8 cellular contexts compared by ENCODE assay signal in genomic region chr19:45613926-45614725, GRCh38. TPM values are rescaled to one million over a fixed set of nuclear protein-coding genes. Genes with fewer than 3 reads are reported as not detected.
DNase-seq lines count a peak whose midpoint lies in the region; ATAC-seq and TF ChIP-seq lines count a peak whose summit lies in the region.

No MANE protein-coding gene starts in this region.

- DNase-seq in Caco-2 (peak; percentile 40 to 46), HCEC 1CT (peak; percentile 83), SK-MEL-5 (ENCODE audit: low read depth, low spot score) (peak; percentile 51), dorsolateral prefrontal cortex (no peak), trophoblast cell (peak; percentile 85 to 87), spleen (no peak)

- H4K91ac ChIP-seq in trophoblast cell (ENCODE audit: low read depth, low read length): no peak overlapping the region

- no peak overlapping the region for H2AFZ ChIP-seq in trophoblast cell (ENCODE audit: insufficient read depth, low read length, poor library complexity)

- no peaks in the 10 kb centered on the region for H3K79me2 ChIP-seq in trophoblast cell (ENCODE audit: control insufficient read depth, insufficient read depth, low read length, poor library complexity)

- no peak overlapping the region for H2BK5ac ChIP-seq in trophoblast cell (ENCODE audit: low read depth, low read length, poor library complexity)

- no peak overlapping the region for H2AK5ac ChIP-seq in trophoblast cell (ENCODE audit: low read length)

- no peak overlapping the region for H3K14ac ChIP-seq in trophoblast cell (ENCODE audit: low read length)

- H4K12ac ChIP-seq in trophoblast cell (ENCODE audit: low read depth, low read length): no peak overlapping the region

- no peak overlapping the region for H3K9ac ChIP-seq in trophoblast cell (ENCODE audit: low read length)

- no peak overlapping the region for H3K4ac ChIP-seq in trophoblast cell (ENCODE audit: low read depth, low read length)

- no peaks in the 10 kb centered on the region for H3K79me1 ChIP-seq in trophoblast cell (ENCODE audit: low read length)

- TF ChIP-seq CTCF in Caco-2 (IDR thresholded peaks at IDR 0.05; ENCODE audit: insufficient read depth in 1 of 2, low read depth in 1 of 2, low read length in 1 of 2, severe bottlenecking in 1 of 2, unreplicated experiment in 1 of 2) (no peak), dorsolateral prefrontal cortex (IDR thresholded peaks at IDR 0.05 in 54 of 56, conservative IDR thresholded peaks at IDR 0.05 in 2 of 56; ENCODE audit: low read depth in 1 of 56, partially characterized antibody in 56 of 56) (no peak), spleen (IDR thresholded peaks at IDR 0.05 in 8 of 11, conservative IDR thresholded peaks at IDR 0.05 in 3 of 11) (no peak)

- H3K9me3 ChIP-seq in Caco-2 (no peaks in the 10 kb centered on the region), trophoblast cell (ENCODE audit: insufficient read depth, low read depth, low read length) (peaks cover 4% of the 10 kb centered on the region), spleen (peaks cover 0 to 3% (median 0%) of the 10 kb centered on the region in 8 donors)

- H3K36me3 ChIP-seq in Caco-2 (ENCODE audit: control insufficient read depth, insufficient read depth, low read length) (no peaks in the 10 kb centered on the region; the same call in 1 of the 2 replicates), trophoblast cell (ENCODE audit: control insufficient read depth in 1 of 2, insufficient read depth in 2 of 2, low read length in 2 of 2) (peaks cover 36% of the 10 kb centered on the region in 2 experiments), spleen (peaks cover 0 to 98% (median 71%) of the 10 kb centered on the region in 6 donors)

- H3K23ac ChIP-seq in trophoblast cell (ENCODE audit: low read length): peak overlapping the region; percentile 5

- peaks cover 9% of the 10 kb centered on the region for H3K4me1 Mint-ChIP-seq in Caco-2 (ENCODE audit: low read depth, unreplicated experiment)

- H4K8ac ChIP-seq in trophoblast cell (ENCODE audit: low read depth, low read length): no peak overlapping the region

- in situ Hi-C loops in SK-MEL-5 (cut with HindIII; ENCODE audit: low pct_unique_long_range_greater_than_20kb, low sequenced_read_pairs): no loop called here

- H3K27me3 ChIP-seq in Caco-2 (replicated peaks; ENCODE audit: control insufficient read depth, insufficient read depth, low read length): no peaks in the 10 kb centered on the region
- H3K27me3 ChIP-seq in dorsolateral prefrontal cortex: no peaks in the 10 kb centered on the region
- no peaks in the 10 kb centered on the region for H3K27me3 ChIP-seq in trophoblast cell (ENCODE audit: insufficient read depth, low read length)
- no peaks in the 10 kb centered on the region for H3K27me3 ChIP-seq in spleen (replicated peaks in 1 of 7)

- H3K36me3 Mint-ChIP-seq in Caco-2 (ENCODE audit: insufficient read depth, unreplicated experiment): peaks cover 24% of the 10 kb centered on the region

- CTCF ChIA-PET in Caco-2 (lab: Charles Lee): interaction anchor here (3.4 kb wide), 1 partner anchor 28 kb away, joined by 27 read pairs; no protein-coding TSS in a partner anchor

- H3K27ac Mint-ChIP-seq in Caco-2 (ENCODE audit: unreplicated experiment): peak overlapping the region; percentile 71

- H2BK12ac ChIP-seq in trophoblast cell (ENCODE audit: low read length): no peak overlapping the region

- TF ChIP-seq POLR2A in spleen (IDR thresholded peaks at IDR 0.05): no peak

- H3K4me1 ChIP-seq in Caco-2: 0 out of 2 replicates have a peak, but pooled peaks cover 10% of the 10 kb centered on the region
- peaks cover 0 to 8% of the 10 kb centered on the region in 2 experiments for H3K4me1 ChIP-seq in trophoblast cell (ENCODE audit: control insufficient read depth in 1 of 2, insufficient read depth in 2 of 2, low read length in 2 of 2)
- peaks cover 0 to 24% (median 5%) of the 10 kb centered on the region in 6 donors for H3K4me1 ChIP-seq in spleen

- no CpG with 5 or more reads among the region's 10 CpGs for WGBS in trophoblast cell (ENCODE audit: extremely low coverage, insufficient coverage, insufficient read length)
- 57 to 76% (median 72%) methylated on average over 9 to 10 of the region's 10 CpGs for WGBS in spleen, 5 donors

- no peak overlapping the region for H3K18ac ChIP-seq in trophoblast cell (ENCODE audit: low read length)

- H3K4me3 ChIP-seq in Caco-2 (ENCODE audit: low read depth, low read length): no peak overlapping the region
- H3K4me3 ChIP-seq in dorsolateral prefrontal cortex: no peak overlapping the region
- H3K4me3 ChIP-seq in trophoblast cell (ENCODE audit: low read depth, low read length): no peak overlapping the region
- H3K4me3 ChIP-seq in spleen: no peak overlapping the region

- no peak overlapping the region for H3K4me3 Mint-ChIP-seq in Caco-2 (ENCODE audit: unreplicated experiment)

- BruUV-seq in Caco-2 (replicated peaks; lab: Mats Ljungman, UMichigan): no TSS peak

- ATAC-seq in HG02623 (IDR thresholded peaks at IDR 0.05; ENCODE audit: unreplicated experiment): no peak
- ATAC-seq in GM19463 (IDR thresholded peaks at IDR 0.05; ENCODE audit: unreplicated experiment): no peak

- POLR2A ChIA-PET in Caco-2 (lab: Charles Lee): interaction anchor here (0.6 to 1.0 kb wide), 3 partner anchors 19 to 103 kb away, joined by 3 to 11 read pairs (median 4); no protein-coding TSS in a partner anchor

- no peak overlapping the region for H3K4me2 ChIP-seq in trophoblast cell (ENCODE audit: low read length)

- H3K27me3 Mint-ChIP-seq in Caco-2 (ENCODE audit: insufficient read depth, unreplicated experiment): no peaks in the 10 kb centered on the region

- H3K9me3 Mint-ChIP-seq in Caco-2 (ENCODE audit: unreplicated experiment): peaks cover 4% of the 10 kb centered on the region

- no peak overlapping the region for H2BK120ac ChIP-seq in trophoblast cell (ENCODE audit: insufficient read depth, low read length, poor library complexity)

- H3K27ac ChIP-seq in dorsolateral prefrontal cortex (peak overlapping the region in 45 of 59 donors; percentile 4 to 84 (median 47)), trophoblast cell (ENCODE audit: low read depth, low read length) (no peak overlapping the region), spleen (peak overlapping the region in 4 of 8 donors; percentile 30 to 56 (median 36))

- intact Hi-C loops in Caco-2 (cut with micrococcal nuclease; ENCODE audit: unreplicated experiment) (no loop called here), dorsolateral prefrontal cortex (cut with DNase I) (no loop called here), spleen (cut with DNase I; ENCODE audit: low total_unique reads) (no loop called here)

RNA-seq across cellular contexts. Expression of gene GPR4, which starts 12.1 kb away (rescaled TPM):
- total RNA-seq in Caco-2 (2022): not detected in 2 replicates
- total RNA-seq in SK-MEL-5 (2014; rRNA removed; shearing (Covaris generic)): 0.24 TPM in 1 of 2 replicates, not detected in the other
- polyA plus RNA-seq in SK-MEL-5 (2015; cell fraction: cytosol; rRNA removed): 0.11 and 0.27 TPM in 2 replicates
- polyA plus RNA-seq in SK-MEL-5 (2015; cell fraction: nucleus; rRNA removed): 0.11 and 0.42 TPM in 2 replicates
- total RNA-seq in dorsolateral prefrontal cortex: 10 to 100 TPM in 26 of 120 experiments, 1 to 10 TPM in 92, under 1 TPM in 2; 0.78 to 30.3 (median 6.6) TPM
- polyA plus RNA-seq in trophoblast cell (2013): 0.03 TPM in 1 of 2 replicates, not detected in the other
- total RNA-seq in spleen: 1 to 10 TPM; 2.6 to 5.6 (median 4.2) TPM
- 1 to 10 TPM in 2 of 3 donors, under 1 TPM in 1; 0.33 to 2.1 (median 1.2) TPM for polyA plus RNA-seq in spleen

RNA-seq across cellular contexts. Expression of gene EML2, which starts 25.1 kb away (rescaled TPM):
- 33.9 and 38.8 TPM in 2 replicates for total RNA-seq in Caco-2 (2022)
- 42.8 and 46.8 TPM in 2 replicates for total RNA-seq in SK-MEL-5 (2014; rRNA removed; shearing (Covaris generic))
- polyA plus RNA-seq in SK-MEL-5 (2015; cell fraction: cytosol; rRNA removed): 62.0 and 62.1 TPM in 2 replicates
- 113 and 139 TPM in 2 replicates for polyA plus RNA-seq in SK-MEL-5 (2015; cell fraction: nucleus; rRNA removed)
- total RNA-seq in dorsolateral prefrontal cortex: 100 to 1,000 TPM in 112 of 120 experiments, 10 to 100 TPM in 8; 86.4 to 266 (median 132) TPM
- 15.0 and 16.5 TPM in 2 replicates for polyA plus RNA-seq in trophoblast cell (2013)
- 10 to 100 TPM; 30.8 to 60.6 (median 50.6) TPM for total RNA-seq in spleen
- polyA plus RNA-seq in spleen: 10 to 100 TPM; 27.1 to 39.9 (median 34.8) TPM

RNA-seq across cellular contexts. Expression of gene OPA3, which starts 29.5 kb away (rescaled TPM):
- total RNA-seq in Caco-2 (2022) (16.9 and 17.7 TPM in 2 replicates), dorsolateral prefrontal cortex (10 to 100 TPM in 98 of 120 experiments, 1 to 10 TPM in 22; 7.1 to 16.8 (median 11.5) TPM), spleen (10 to 100 TPM; 13.6 to 18.4 (median 16.7) TPM)
- total RNA-seq in SK-MEL-5 (2014; rRNA removed; shearing (Covaris generic)): 7.0 and 10.2 TPM in 2 replicates
- polyA plus RNA-seq in SK-MEL-5 (2015; cell fraction: cytosol; rRNA removed): 12.2 and 13.4 TPM in 2 replicates
- 4.1 and 6.7 TPM in 2 replicates for polyA plus RNA-seq in SK-MEL-5 (2015; cell fraction: nucleus; rRNA removed)
- 8.4 and 8.8 TPM in 2 replicates for polyA plus RNA-seq in trophoblast cell (2013)
- 1 to 10 TPM; 2.8 to 7.7 (median 3.0) TPM for polyA plus RNA-seq in spleen

RNA-seq across cellular contexts. Expression of gene GIPR, which starts 53.9 kb away (rescaled TPM):
- total RNA-seq in Caco-2 (2022): 2.6 and 4.6 TPM in 2 replicates
- total RNA-seq in SK-MEL-5 (2014; rRNA removed; shearing (Covaris generic)): 0.05 TPM in 1 of 2 replicates, not detected in the other
- polyA plus RNA-seq in SK-MEL-5 (2015; cell fraction: cytosol; rRNA removed): 0.02 TPM in 1 of 2 replicates, not detected in the other
- polyA plus RNA-seq in SK-MEL-5 (2015; cell fraction: nucleus; rRNA removed): 1.9 and 4.7 TPM in 2 replicates
- 10 to 100 TPM in 16 of 120 experiments, 1 to 10 TPM in 91, under 1 TPM in 12, not detected in 1; 0.29 to 22.2 (median 3.7) TPM for total RNA-seq in dorsolateral prefrontal cortex
- polyA plus RNA-seq in trophoblast cell (2013): 0.60 and 0.99 TPM in 2 replicates
- 1 to 10 TPM; 1.7 to 7.5 (median 3.7) TPM for total RNA-seq in spleen
- polyA plus RNA-seq in spleen: 1 to 10 TPM in 1 of 3 donors, under 1 TPM in 2; 0.49 to 1.7 (median 0.83) TPM

Comparison
In these comparisons a context has a peak if more than half of its experiments do, and no peak if none do; other contexts are left out.
1. DNase-seq: peak in Caco-2 (2 of 2), HCEC 1CT (single experiment), SK-MEL-5 (single experiment) and trophoblast cell (2 of 2); none in dorsolateral prefrontal cortex (0 of 10) and spleen (single experiment).